In the genomic region with DNA sequence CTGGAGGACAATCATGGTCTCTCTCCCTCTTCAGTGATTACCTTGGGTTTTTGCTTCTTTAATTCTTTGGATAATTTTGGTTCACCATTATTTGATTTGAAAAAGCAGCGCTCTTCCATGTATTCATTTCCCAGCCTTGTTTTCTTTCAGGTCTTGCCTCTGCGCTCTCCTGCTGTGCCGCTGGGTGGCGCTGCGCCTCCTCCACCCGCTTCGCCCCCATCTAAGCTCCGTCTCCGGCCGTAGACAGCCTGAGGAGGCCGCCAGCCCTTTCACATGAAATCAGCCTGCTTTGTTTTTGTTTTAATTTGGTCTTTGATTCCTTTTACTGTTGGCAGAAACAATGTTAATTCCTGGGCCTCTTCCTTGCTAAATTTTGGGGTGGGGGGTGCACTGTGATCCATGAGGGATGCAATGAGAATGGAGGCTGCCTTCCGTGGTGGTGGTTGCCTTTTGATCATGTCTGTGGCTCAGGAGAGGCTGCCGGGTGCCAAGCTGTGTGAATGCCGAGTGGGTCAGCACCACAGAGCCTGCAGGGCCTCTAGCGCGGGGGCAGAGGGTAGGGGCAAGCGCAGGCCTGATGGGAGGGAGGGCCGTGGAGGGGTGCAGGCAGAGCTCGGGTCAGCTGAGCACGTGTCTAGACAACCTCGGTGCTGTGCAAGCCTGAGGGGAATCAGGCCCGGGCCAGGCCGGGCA, we compare ENCODE assay signal across 1 cellular context.
TF ChIP-seq lines count a peak whose summit lies in the region.

No MANE protein-coding gene starts in this region.

TF ChIP-seq in WTC11, 78 proteins besides CTCF, POLR2A, EP300 and RAD21 (continued from another document):
- TF ChIP-seq, protein P1, sequence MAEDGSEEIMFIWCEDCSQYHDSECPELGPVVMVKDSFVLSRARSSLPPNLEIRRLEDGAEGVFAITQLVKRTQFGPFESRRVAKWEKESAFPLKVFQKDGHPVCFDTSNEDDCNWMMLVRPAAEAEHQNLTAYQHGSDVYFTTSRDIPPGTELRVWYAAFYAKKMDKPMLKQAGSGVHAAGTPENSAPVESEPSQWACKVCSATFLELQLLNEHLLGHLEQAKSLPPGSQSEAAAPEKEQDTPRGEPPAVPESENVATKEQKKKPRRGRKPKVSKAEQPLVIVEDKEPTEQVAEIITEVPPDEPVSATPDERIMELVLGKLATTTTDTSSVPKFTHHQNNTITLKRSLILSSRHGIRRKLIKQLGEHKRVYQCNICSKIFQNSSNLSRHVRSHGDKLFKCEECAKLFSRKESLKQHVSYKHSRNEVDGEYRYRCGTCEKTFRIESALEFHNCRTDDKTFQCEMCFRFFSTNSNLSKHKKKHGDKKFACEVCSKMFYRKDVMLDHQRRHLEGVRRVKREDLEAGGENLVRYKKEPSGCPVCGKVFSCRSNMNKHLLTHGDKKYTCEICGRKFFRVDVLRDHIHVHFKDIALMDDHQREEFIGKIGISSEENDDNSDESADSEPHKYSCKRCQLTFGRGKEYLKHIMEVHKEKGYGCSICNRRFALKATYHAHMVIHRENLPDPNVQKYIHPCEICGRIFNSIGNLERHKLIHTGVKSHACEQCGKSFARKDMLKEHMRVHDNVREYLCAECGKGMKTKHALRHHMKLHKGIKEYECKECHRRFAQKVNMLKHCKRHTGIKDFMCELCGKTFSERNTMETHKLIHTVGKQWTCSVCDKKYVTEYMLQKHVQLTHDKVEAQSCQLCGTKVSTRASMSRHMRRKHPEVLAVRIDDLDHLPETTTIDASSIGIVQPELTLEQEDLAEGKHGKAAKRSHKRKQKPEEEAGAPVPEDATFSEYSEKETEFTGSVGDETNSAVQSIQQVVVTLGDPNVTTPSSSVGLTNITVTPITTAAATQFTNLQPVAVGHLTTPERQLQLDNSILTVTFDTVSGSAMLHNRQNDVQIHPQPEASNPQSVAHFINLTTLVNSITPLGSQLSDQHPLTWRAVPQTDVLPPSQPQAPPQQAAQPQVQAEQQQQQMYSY (CRISPR knock-in tag; IDR thresholded peaks at IDR 0.05), result no peak
- TF ChIP-seq, protein P2, sequence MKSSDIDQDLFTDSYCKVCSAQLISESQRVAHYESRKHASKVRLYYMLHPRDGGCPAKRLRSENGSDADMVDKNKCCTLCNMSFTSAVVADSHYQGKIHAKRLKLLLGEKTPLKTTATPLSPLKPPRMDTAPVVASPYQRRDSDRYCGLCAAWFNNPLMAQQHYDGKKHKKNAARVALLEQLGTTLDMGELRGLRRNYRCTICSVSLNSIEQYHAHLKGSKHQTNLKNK (CRISPR knock-in tag; IDR thresholded peaks at IDR 0.05), result no peak
- no peak for TF ChIP-seq ZNF263 (CRISPR knock-in tag; IDR thresholded peaks at IDR 0.05; ENCODE audit: low read depth)
- TF ChIP-seq GRHL2 (CRISPR knock-in tag; IDR thresholded peaks at IDR 0.05; ENCODE audit: insufficient replicate concordance, severe bottlenecking), result no peak
